ENCODE assay signal across 8 cellular contexts in genomic region chr7:49001610-49002033, GRCh38.
DNase-seq lines count a peak whose midpoint lies in the region; ATAC-seq and TF ChIP-seq lines count a peak whose summit lies in the region.

No MANE protein-coding gene starts in this region.

- no peak overlapping the region for H3K4me3 ChIP-seq in fibroblast of the aortic adventitia (ENCODE audit: low read depth, low read length)
- H3K4me3 ChIP-seq in Peyer's patch, result no peak overlapping the region

- DNase-seq in activated T-cell treated with anti-CD3 and anti-CD28 coated beads for 48 hours (ENCODE audit: low read depth), result peak; percentile 1
- DNase-seq in activated T-cell treated with anti-CD3 and anti-CD28 coated beads for 4 hours, result no peak
- DNase-seq in RPMI8226, result peak; percentile 71
- no peak for DNase-seq in fibroblast of the aortic adventitia (ENCODE audit: low read depth)
- DNase-seq in stimulated activated naive CD8-positive, alpha-beta T cell treated with anti-CD3 and anti-CD28 coated beads, Interleukin-15, Interleukin-2, amounts not matched to agents 100 U/mL and 50 U/mL, for 24 hours, result no peak
- no peak for DNase-seq in Peyer's patch

- no peaks in the 10 kb centered on the region for H3K9me3 ChIP-seq in Peyer's patch

- TF ChIP-seq POLR2A in Peyer's patch (IDR thresholded peaks at IDR 0.05), result no peak

- H3K36me3 ChIP-seq in Peyer's patch, result no peaks in the 10 kb centered on the region

- no peak overlapping the region for H3K27ac ChIP-seq in Peyer's patch

- H3K27me3 ChIP-seq in Peyer's patch, result no peaks in the 10 kb centered on the region

- TF ChIP-seq CTCF in fibroblast of the aortic adventitia (IDR thresholded peaks at IDR 0.05; ENCODE audit: insufficient read depth, low read length) (peak; percentile 17), Peyer's patch (IDR thresholded peaks at IDR 0.05) (peak in 2 of 6 experiments; percentile 17 to 22)

- ATAC-seq in GM21528 (IDR thresholded peaks at IDR 0.05; ENCODE audit: low FRiP score, unreplicated experiment), result peak; percentile 94
- ATAC-seq in HG03521 (IDR thresholded peaks at IDR 0.05; ENCODE audit: unreplicated experiment), result peak; percentile 96
- peak; percentile 59 for ATAC-seq in stimulated activated naive CD8-positive, alpha-beta T cell treated with anti-CD3 and anti-CD28 coated beads, Interleukin-15, Interleukin-2, amounts not matched to agents 100 U/mL and 50 U/mL, for 24 hours

- H3K4me1 ChIP-seq in Peyer's patch, result no peaks in the 10 kb centered on the region

Comparison
In these comparisons a context has a peak if more than half of its experiments do, and no peak if none do; other contexts are left out.
1. DNase-seq: peak in activated T-cell treated with anti-CD3 and anti-CD28 coated beads for 48 hours (single experiment) and RPMI8226 (single experiment); none in activated T-cell treated with anti-CD3 and anti-CD28 coated beads for 4 hours (single experiment), fibroblast of the aortic adventitia (single experiment), stimulated activated naive CD8-positive, alpha-beta T cell treated with anti-CD3 and anti-CD28 coated beads, Interleukin-15, Interleukin-2, amounts not matched to agents 100 U/mL and 50 U/mL, for 24 hours (single experiment) and Peyer's patch (0 of 3).
2. Peak in every context shown above with its lines, with median percentiles within 50 percentile points of each other: ATAC-seq.